Comparison of ENCODE assay signal across 8 cellular contexts in genomic region chr6:133952815-133953633, GRCh38. TPM values are rescaled to one million over a fixed set of nuclear protein-coding genes. Genes with fewer than 3 reads are reported as not detected.
DNase-seq lines count a peak whose midpoint lies in the region; ATAC-seq and TF ChIP-seq lines count a peak whose summit lies in the region.

TBPL1 (plus strand) TSS chr6:133953224; CDS start chr6:133980126, 26,902 bp downstream.

- no peaks in the 10 kb centered on the region for H3K36me3 ChIP-seq in testis (ENCODE audit: low read depth, missing control alignments)

- ATAC-seq in HG02610 (IDR thresholded peaks at IDR 0.05; ENCODE audit: unreplicated experiment) (peak; percentile 93), omental fat pad (ENCODE audit: low FRiP score) (peak; percentile 97)
- ATAC-seq in activated naive CD4-positive, alpha-beta T cell treated with anti-CD3 and anti-CD28 coated beads, Interleukin-2, amount 50 U/mL, for 72 hours = peak; percentile 95 to 97

- H3K27me3 ChIP-seq in testis = no peaks in the 10 kb centered on the region

- TF ChIP-seq CTCF in GM10266 (IDR thresholded peaks at IDR 0.05; ENCODE audit: control insufficient read depth, insufficient read depth, low read depth, missing control alignments) (no peak), omental fat pad (IDR thresholded peaks at IDR 0.05) (no peak), testis (IDR thresholded peaks at IDR 0.05) (peak in 1 of 3 experiments; percentile 6)

- DNase-seq in GM10266 (ENCODE audit: extremely low spot score) = peak; percentile 93
- DNase-seq in NCI-H1092 (lab: John Stamatoyannopoulos, UW) = peak; percentile 95
- DNase-seq in SKM-1 (lab: John Stamatoyannopoulos, UW; ENCODE audit: unreplicated experiment) = peak; percentile 86
- peak; percentile 83 to 84 for DNase-seq in activated naive CD4-positive, alpha-beta T cell treated with anti-CD3 and anti-CD28 coated beads, Interleukin-2, amount 50 U/mL, for 72 hours (ENCODE audit: low spot score in 2 of 2)
- DNase-seq in glomerular visceral epithelial cell (ENCODE audit: extremely low spot score) = peak; percentile 98
- peak; percentile 77 for DNase-seq in omental fat pad (ENCODE audit: low spot score)
- DNase-seq in testis = peak; percentile 97

- peak within 1 kb of the TSS; percentile 92 to 95 for H3K27ac Mint-ChIP-seq in activated naive CD4-positive, alpha-beta T cell treated with anti-CD3 and anti-CD28 coated beads, Interleukin-2, amount 50 U/mL, for 72 hours

- no peak for TF ChIP-seq POLR2A in testis (IDR thresholded peaks at IDR 0.05)

- intact Hi-C loops in testis (cut with DNase I; ENCODE audit: low total_unique reads) = no loop called here

- H3K4me1 ChIP-seq in testis = peaks cover 18% of the 10 kb centered on the region

- H3K4me3 ChIP-seq in testis = peak within 1 kb of the TSS; percentile 92 to 99

- H3K9me3 ChIP-seq in testis = no peaks in the 10 kb centered on the region

- H3K36me3 Mint-ChIP-seq in activated naive CD4-positive, alpha-beta T cell treated with anti-CD3 and anti-CD28 coated beads, Interleukin-2, amount 50 U/mL, for 72 hours = peaks cover 16 to 19% of the 10 kb centered on the region in 2 donors

- no peaks in the 10 kb centered on the region for H3K9me3 Mint-ChIP-seq in activated naive CD4-positive, alpha-beta T cell treated with anti-CD3 and anti-CD28 coated beads, Interleukin-2, amount 50 U/mL, for 72 hours

- 0 to 1% methylated on average over 22 to 64 of the region's 64 CpGs for WGBS in testis, 2 donors

- H3K27ac ChIP-seq in testis = peak within 1 kb of the TSS; percentile 90 to 95

RNA-seq across cellular contexts. Expression of gene TBPL1, which starts in this region (rescaled TPM):
- 10 to 100 TPM; 11.9 to 24.4 TPM for total RNA-seq in activated naive CD4-positive, alpha-beta T cell treated with anti-CD3 and anti-CD28 coated beads, Interleukin-2, amount 50 U/mL, for 72 hours
- 10 to 100 TPM; 10.1 to 18.6 (median 12.3) TPM for total RNA-seq in omental fat pad
- 10 to 100 TPM; 63.4 to 77.9 TPM for total RNA-seq in testis
- 327 TPM for polyA plus RNA-seq in testis (ENCODE audit: insufficient read depth, low read depth, low replicate concordance)

Comparison
In these comparisons a context has a peak if more than half of its experiments do, and no peak if none do; other contexts are left out.
1. Peak in every context shown above with its lines: DNase-seq, ATAC-seq, H3K4me3 ChIP-seq and H3K27ac ChIP-seq.